In the genomic region with DNA sequence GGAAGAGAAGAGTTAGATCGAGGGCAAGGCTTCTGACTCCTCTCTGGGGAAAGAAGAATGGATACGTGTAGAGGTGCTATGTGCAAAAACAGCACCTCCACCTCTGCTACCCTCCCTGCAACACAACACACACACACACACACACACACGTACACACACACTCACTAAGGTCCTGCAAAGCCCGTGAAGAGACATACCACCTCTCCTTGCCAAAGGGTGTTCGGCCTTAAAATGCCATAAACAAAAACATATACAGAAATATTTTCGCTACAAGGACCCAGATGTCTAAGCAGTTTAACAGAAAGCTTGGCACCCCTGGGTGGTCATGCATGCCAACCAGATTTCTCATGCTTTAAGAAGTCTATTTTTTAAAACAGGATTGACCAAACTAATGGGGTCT, we compare ENCODE assay signal across 9 cellular contexts. TPM values are rescaled to one million over a fixed set of nuclear protein-coding genes. Genes with fewer than 3 reads are reported as not detected.
DNase-seq lines count a peak whose midpoint lies in the region; ATAC-seq, FAIRE-seq and TF ChIP-seq lines count a peak whose summit lies in the region.
"Had no signal": no experiment of that assay in that cellular context is flagged by ENCODE, and none has a peak within 500 bp of the region (broad histone marks: within the 10 kb centered on the region; RNA-seq: fewer than 3 reads in every experiment).

No MANE protein-coding gene starts in this region.

- no peak for TF ChIP-seq EP300 in tibial nerve (IDR thresholded peaks at IDR 0.05)

- H3K9me3 ChIP-seq in keratinocyte (ENCODE audit: control insufficient read depth, low read depth, low read length) (no peaks in the 10 kb centered on the region), tibial nerve (no peaks in the 10 kb centered on the region)

- peak overlapping the region; percentile 97 for H3K27ac Mint-ChIP-seq in activated naive CD4-positive, alpha-beta T cell treated with anti-CD3 and anti-CD28 coated beads for 36 hours
- H3K27ac Mint-ChIP-seq in activated B cell treated with CpG ODN at 0.5 μM for 24 hours: peak overlapping the region; percentile 98

- DNase-seq in activated naive CD4-positive, alpha-beta T cell treated with anti-CD3 and anti-CD28 coated beads for 36 hours: peak; percentile 34
- no peak for DNase-seq in activated naive CD4-positive, alpha-beta T cell treated with Interleukin-2 at 50 U/mL for 16 hours
- DNase-seq in activated B cell treated with CpG ODN at 0.5 μM for 24 hours (no peak), keratinocyte (ENCODE audit: low read depth, low spot score) (no peak), tibial nerve (ENCODE audit: low spot score in 2 of 2) (no peak), GM13977 (ENCODE audit: low spot score) (no peak), COR-L47 (lab: John Stamatoyannopoulos, UW) (no peak)
- DNase-seq: SW 1271 had no signal

- in situ Hi-C loops in GM13977 (cut with MboI; ENCODE audit: low pct_unique_long_range_greater_than_20kb, low sequenced_read_pairs, unreplicated experiment): no loop called here

- dilution Hi-C loops in keratinocyte (cut with MboI; ENCODE audit: extremely low pct_ligation_motif_present, low sequenced_read_pairs): no loop called here

- intact Hi-C loops in activated naive CD4-positive, alpha-beta T cell treated with anti-CD3 and anti-CD28 coated beads for 36 hours (cut with micrococcal nuclease): loop anchor here (2.0 to 10.0 kb wide), 2 partner anchors 231 to 1481 kb away; partner anchors contain the start of gene CAMK2D
- intact Hi-C loops in activated B cell treated with CpG ODN at 0.5 μM for 24 hours (cut with micrococcal nuclease): loop anchor here (2.0 kb wide), 3 partner anchors 15 to 31 kb away; no protein-coding TSS in a partner anchor

- H3K36me3 ChIP-seq in keratinocyte (ENCODE audit: control insufficient read depth in 2 of 2, extremely low read depth in 1 of 2, insufficient read depth in 2 of 2, low read length in 2 of 2) (no peaks in the 10 kb centered on the region), tibial nerve (no peaks in the 10 kb centered on the region)

- H3K4me1 ChIP-seq in keratinocyte (ENCODE audit: control insufficient read depth, extremely low read depth, insufficient read depth, low read length) (peaks cover 13% of the 10 kb centered on the region), tibial nerve (peaks cover 0 to 23% (median 7%) of the 10 kb centered on the region in 4 donors)

- POLR2A ChIA-PET in activated B cell treated with CpG ODN at 0.5 μM for 24 hours (lab: Charles Lee): interaction anchor here (0.6 to 4.6 kb wide), 9 partner anchors 10 to 77 kb away, joined by 3 to 59 read pairs (median 4); partner anchors contain the start of genes ALPK1 and AP1AR

- ATAC-seq in activated B cell treated with CpG ODN at 0.5 μM for 24 hours (ENCODE audit: low read depth) (no peak), GM21381 (IDR thresholded peaks at IDR 0.05; ENCODE audit: unreplicated experiment) (no peak)

- CTCF ChIA-PET in activated naive CD4-positive, alpha-beta T cell treated with anti-CD3 and anti-CD28 coated beads for 36 hours (lab: Charles Lee): interaction anchor here (1.1 to 2.2 kb wide), 3 partner anchors 9 to 36 kb away, joined by 3 to 7 read pairs (median 6); no protein-coding TSS in a partner anchor
- CTCF ChIA-PET in activated B cell treated with CpG ODN at 0.5 μM for 24 hours (lab: Charles Lee): interaction anchor here (1.3 kb wide), 1 partner anchor 37 kb away, joined by 5 read pairs; no protein-coding TSS in a partner anchor

- no peak for FAIRE-seq in keratinocyte (lab: Jason Lieb, UNC)

- H3K27me3 ChIP-seq in keratinocyte (ENCODE audit: control insufficient read depth, extremely low read depth, insufficient read depth, low read length) (no peaks in the 10 kb centered on the region), tibial nerve (no peaks in the 10 kb centered on the region)

- peak overlapping the region; percentile 99 for H3K4me2 ChIP-seq in keratinocyte (ENCODE audit: control insufficient read depth, extremely low read depth, insufficient read depth, low read depth, low read length)

- H4K20me1 ChIP-seq in keratinocyte (ENCODE audit: control insufficient read depth, extremely low read depth, insufficient read depth, low read length): no peaks in the 10 kb centered on the region

- H3K4me3 ChIP-seq in keratinocyte (ENCODE audit: control insufficient read depth in 2 of 3, extremely low read depth in 1 of 3, insufficient read depth in 2 of 3, low read depth in 1 of 3, low read length in 3 of 3) (peak overlapping the region; percentile 70 to 87 (median 77)), tibial nerve (peak overlapping the region; percentile 60 to 92 (median 78))

- peaks cover 23% of the 10 kb centered on the region for H3K79me2 ChIP-seq in keratinocyte (ENCODE audit: control insufficient read depth, insufficient read depth, low read length)

- peaks cover 7% of the 10 kb centered on the region for H3K9me3 Mint-ChIP-seq in activated naive CD4-positive, alpha-beta T cell treated with anti-CD3 and anti-CD28 coated beads for 36 hours
- peaks cover 4% of the 10 kb centered on the region for H3K9me3 Mint-ChIP-seq in activated B cell treated with CpG ODN at 0.5 μM for 24 hours

- TF ChIP-seq POLR2A in tibial nerve (IDR thresholded peaks at IDR 0.05): no peak

- H3K27ac ChIP-seq in keratinocyte (ENCODE audit: control insufficient read depth, insufficient read depth, low read length): peak overlapping the region; percentile 10
- H3K27ac ChIP-seq in tibial nerve: peak overlapping the region in 3 of 4 donors; percentile 77 to 91 (median 88)

- peaks cover 72% of the 10 kb centered on the region for H3K4me1 Mint-ChIP-seq in activated naive CD4-positive, alpha-beta T cell treated with anti-CD3 and anti-CD28 coated beads for 36 hours (ENCODE audit: low read depth)
- H3K4me1 Mint-ChIP-seq in activated B cell treated with CpG ODN at 0.5 μM for 24 hours: peaks cover 88% of the 10 kb centered on the region

- no peaks in the 10 kb centered on the region for H3K27me3 Mint-ChIP-seq in activated naive CD4-positive, alpha-beta T cell treated with anti-CD3 and anti-CD28 coated beads for 36 hours (ENCODE audit: low read depth)
- no peaks in the 10 kb centered on the region for H3K27me3 Mint-ChIP-seq in activated B cell treated with CpG ODN at 0.5 μM for 24 hours

- no peak for TF ChIP-seq CTCF in activated B cell treated with CpG ODN at 0.5 μM for 24 hours (IDR thresholded peaks at IDR 0.05)
- TF ChIP-seq CTCF in keratinocyte (optimal IDR thresholded peaks at IDR 0.05 in 1 of 3, IDR thresholded peaks at IDR 0.05 in 1 of 3, conservative IDR thresholded peaks at IDR 0.05 in 1 of 3; ENCODE audit: extremely low read depth in 1 of 3, insufficient read depth in 2 of 3, low read length in 3 of 3): no peak
- no peak for TF ChIP-seq CTCF in tibial nerve (IDR thresholded peaks at IDR 0.05)
- no peak for TF ChIP-seq CTCF in GM13977 (IDR thresholded peaks at IDR 0.05; ENCODE audit: extremely low read depth, insufficient read depth, missing control alignments)

- 23 to 32% methylated on average over 6 of the region's 6 CpGs for WGBS in tibial nerve, 2 donors

- H3K9ac ChIP-seq in keratinocyte (ENCODE audit: control insufficient read depth, extremely low read depth, insufficient read depth, low read length): peak overlapping the region; percentile 84

- peak overlapping the region; percentile 40 for H2AFZ ChIP-seq in keratinocyte (ENCODE audit: control insufficient read depth, low read length)

- peaks cover 53% of the 10 kb centered on the region for H3K36me3 Mint-ChIP-seq in activated naive CD4-positive, alpha-beta T cell treated with anti-CD3 and anti-CD28 coated beads for 36 hours (ENCODE audit: low read depth)
- H3K36me3 Mint-ChIP-seq in activated B cell treated with CpG ODN at 0.5 μM for 24 hours (ENCODE audit: low read depth): peaks cover 36% of the 10 kb centered on the region

- peak overlapping the region; percentile 97 for H3K4me3 Mint-ChIP-seq in activated naive CD4-positive, alpha-beta T cell treated with anti-CD3 and anti-CD28 coated beads for 36 hours
- peak overlapping the region; percentile 98 for H3K4me3 Mint-ChIP-seq in activated B cell treated with CpG ODN at 0.5 μM for 24 hours

- H3K9me1 ChIP-seq in keratinocyte (ENCODE audit: control insufficient read depth, extremely low read depth, insufficient read depth, low read length): no peaks in the 10 kb centered on the region

RNA-seq across cellular contexts. Expression of gene TIFA, which starts 1.5 kb away (rescaled TPM):
- total RNA-seq in activated naive CD4-positive, alpha-beta T cell treated with anti-CD3 and anti-CD28 coated beads for 36 hours: 10 to 100 TPM; 60.4 to 65.4 TPM
- total RNA-seq in activated B cell treated with CpG ODN at 0.5 μM for 24 hours: 36.4 and 43.4 TPM in 2 replicates
- 2.4 to 6.7 TPM (median 4.6 TPM) in 3 replicates for polyA plus RNA-seq in keratinocyte
- 2.7 TPM for polyA plus RNA-seq in keratinocyte (2011; ENCODE audit: low read depth)
- 1.9 and 3.9 TPM in 2 replicates for polyA plus RNA-seq in keratinocyte (2011; cell fraction: cytosol; rRNA removed)
- 1.2 and 1.5 TPM in 2 replicates for polyA plus RNA-seq in keratinocyte (2011; cell fraction: nucleus; rRNA removed)
- polyA plus RNA-seq in keratinocyte (2012; ENCODE audit: low replicate concordance): 2.7 and 4.3 TPM in 2 replicates
- polyA minus RNA-seq in keratinocyte: 0.46 to 2.0 TPM (median 0.79 TPM) in 3 replicates
- polyA minus RNA-seq in keratinocyte (2011; cell fraction: cytosol; rRNA and poly(A)+ RNA removed): 1.9 TPM
- polyA minus RNA-seq in keratinocyte (2011; cell fraction: nucleus; rRNA and poly(A)+ RNA removed): 0.53 and 1.2 TPM in 2 replicates
- total RNA-seq in tibial nerve: 10 to 100 TPM in 1 of 4 donors, 1 to 10 TPM in 3; 2.2 to 12.6 (median 3.7) TPM

RNA-seq across cellular contexts. Expression of gene ALPK1, which starts 13.0 kb away (rescaled TPM):
- 10 to 100 TPM; 38.8 to 39.9 TPM for total RNA-seq in activated naive CD4-positive, alpha-beta T cell treated with anti-CD3 and anti-CD28 coated beads for 36 hours
- 23.1 and 26.7 TPM in 2 replicates for total RNA-seq in activated B cell treated with CpG ODN at 0.5 μM for 24 hours
- 4.2 to 5.8 TPM (median 5.5 TPM) in 3 replicates for polyA plus RNA-seq in keratinocyte
- polyA plus RNA-seq in keratinocyte (2011; ENCODE audit: low read depth): 8.0 TPM
- 2.1 and 3.0 TPM in 2 replicates for polyA plus RNA-seq in keratinocyte (2011; cell fraction: cytosol; rRNA removed)
- 10.2 and 10.4 TPM in 2 replicates for polyA plus RNA-seq in keratinocyte (2011; cell fraction: nucleus; rRNA removed)
- 3.6 and 6.9 TPM in 2 replicates for polyA plus RNA-seq in keratinocyte (2012; ENCODE audit: low replicate concordance)
- polyA minus RNA-seq in keratinocyte: 3.3 to 14.4 TPM (median 6.7 TPM) in 3 replicates
- polyA minus RNA-seq in keratinocyte (2011; cell fraction: cytosol; rRNA and poly(A)+ RNA removed): 2.7 TPM
- 14.0 and 32.9 TPM in 2 replicates for polyA minus RNA-seq in keratinocyte (2011; cell fraction: nucleus; rRNA and poly(A)+ RNA removed)
- total RNA-seq in tibial nerve: 10 to 100 TPM; 16.5 to 38.1 (median 31.5) TPM

RNA-seq across cellular contexts. Expression of gene AP1AR, which starts 52.6 kb away (rescaled TPM):
- total RNA-seq in activated naive CD4-positive, alpha-beta T cell treated with anti-CD3 and anti-CD28 coated beads for 36 hours: 10 to 100 TPM; 14.7 to 15.2 TPM
- total RNA-seq in activated B cell treated with CpG ODN at 0.5 μM for 24 hours (20.1 and 24.3 TPM in 2 replicates), tibial nerve (10 to 100 TPM; 16.8 to 20.1 (median 19.6) TPM)
- 7.8 to 17.5 TPM (median 8.4 TPM) in 3 replicates for polyA plus RNA-seq in keratinocyte
- 48.5 TPM for polyA plus RNA-seq in keratinocyte (2011; ENCODE audit: low read depth)
- polyA plus RNA-seq in keratinocyte (2011; cell fraction: cytosol; rRNA removed): 7.5 and 12.6 TPM in 2 replicates
- 7.7 and 11.8 TPM in 2 replicates for polyA plus RNA-seq in keratinocyte (2011; cell fraction: nucleus; rRNA removed)
- polyA plus RNA-seq in keratinocyte (2012; ENCODE audit: low replicate concordance): 10.1 and 17.4 TPM in 2 replicates
- 1.0 to 5.7 TPM (median 1.1 TPM) in 3 replicates for polyA minus RNA-seq in keratinocyte
- 21.5 TPM for polyA minus RNA-seq in keratinocyte (2011; cell fraction: cytosol; rRNA and poly(A)+ RNA removed)
- 7.1 and 10.1 TPM in 2 replicates for polyA minus RNA-seq in keratinocyte (2011; cell fraction: nucleus; rRNA and poly(A)+ RNA removed)
